Comparison of ENCODE assay signal across 11 cellular contexts in genomic region chr11:70244698-70245097, GRCh38. TPM values are rescaled to one million over a fixed set of nuclear protein-coding genes. Genes with fewer than 3 reads are reported as not detected.
DNase-seq lines count a peak whose midpoint lies in the region; ATAC-seq and TF ChIP-seq lines count a peak whose summit lies in the region.
"Had no signal": no experiment of that assay in that cellular context is flagged by ENCODE, and none has a peak within 500 bp of the region (broad histone marks: within the 10 kb centered on the region; RNA-seq: fewer than 3 reads in every experiment).

No MANE protein-coding gene starts in this region.

- peak; percentile 59 for DNase-seq in GM23248
- peak; percentile 76 for DNase-seq in T1000 (lab: John Stamatoyannopoulos, UW)
- peak; percentile 78 for DNase-seq in fibroblast of villous mesenchyme (ENCODE audit: low read depth)
- DNase-seq in smooth muscle cell (lab: John Stamatoyannopoulos, UW; ENCODE audit: unreplicated experiment), result no peak
- DNase-seq in iPS-NIHi7 (ENCODE audit: extremely low spot score), result no peak
- DNase-seq in hypothalamus (lab: John Stamatoyannopoulos, UW), result no peak
- DNase-seq: activated T-cell treated with anti-CD3 and anti-CD28 coated beads, Interleukin-2, amount 50 U/mL, for 24 hours; amniotic stem cell; left colon; small intestine had no signal

- H3K4me1 ChIP-seq in GM23248 (ENCODE audit: insufficient read depth), result no peaks in the 10 kb centered on the region
- no peaks in the 10 kb centered on the region for H3K4me1 ChIP-seq in smooth muscle cell (ENCODE audit: low read depth)

- in situ Hi-C loops in GM23248 (cut with MboI), result no loop called here

- TF ChIP-seq CTCF in fibroblast of villous mesenchyme (IDR thresholded peaks at IDR 0.05; ENCODE audit: insufficient read depth, low read depth, low read length), result no peak
- no peak for TF ChIP-seq CTCF in smooth muscle cell (IDR thresholded peaks at IDR 0.05; ENCODE audit: borderline replicate concordance, insufficient read depth, poor library complexity, severe bottlenecking)

- no peaks in the 10 kb centered on the region for H3K9me2 ChIP-seq in GM23248 (ENCODE audit: insufficient read depth)

- H3K4me2 ChIP-seq in GM23248 (ENCODE audit: unreplicated experiment) (no peak overlapping the region), smooth muscle cell (peak overlapping the region; percentile 22)

- peaks cover 12% of the 10 kb centered on the region for H3K27me3 ChIP-seq in GM23248 (replicated peaks; ENCODE audit: insufficient read depth)
- no peaks in the 10 kb centered on the region for H3K27me3 ChIP-seq in smooth muscle cell (ENCODE audit: low read depth)

- H3K79me2 ChIP-seq in GM23248 (ENCODE audit: insufficient read depth), result no peaks in the 10 kb centered on the region
- no peaks in the 10 kb centered on the region for H3K79me2 ChIP-seq in smooth muscle cell (ENCODE audit: low read depth)

- H3K9me3 ChIP-seq in GM23248 (ENCODE audit: low read depth), result no peaks in the 10 kb centered on the region
- H3K9me3 ChIP-seq in smooth muscle cell (replicated peaks; ENCODE audit: low read depth), result no peaks in the 10 kb centered on the region

- H3F3A ChIP-seq in GM23248 (ENCODE audit: insufficient read depth) (no peaks in the 10 kb centered on the region), smooth muscle cell (ENCODE audit: low read depth) (no peaks in the 10 kb centered on the region)

- H2AFZ ChIP-seq in GM23248 (no peak overlapping the region), smooth muscle cell (ENCODE audit: low read depth) (no peak overlapping the region)

- H3K36me3 ChIP-seq in GM23248 (ENCODE audit: low read depth) (no peaks in the 10 kb centered on the region), smooth muscle cell (ENCODE audit: low read depth) (no peaks in the 10 kb centered on the region)

- H3K4me3 ChIP-seq in GM23248 (no peak overlapping the region), fibroblast of villous mesenchyme (ENCODE audit: low read depth, low read length) (no peak overlapping the region), smooth muscle cell (no peak overlapping the region)

- WGBS in GM23248 (ENCODE audit: low coverage in 1 of 2, low lambda C conversion rate in 2 of 2, missing lambda C conversion rate in 2 of 2), 2 experiments, result 43 to 52% methylated on average over 7 of the region's 7 CpGs
- 32% methylated on average over 6 of the region's 7 CpGs for WGBS in smooth muscle cell (ENCODE audit: low lambda C conversion rate)

- no peak for ATAC-seq in HG03432 (IDR thresholded peaks at IDR 0.05; ENCODE audit: unreplicated experiment)
- ATAC-seq: left colon had no signal

- H3K9ac ChIP-seq in GM23248, result no peak overlapping the region
- peak overlapping the region; percentile 66 for H3K9ac ChIP-seq in smooth muscle cell (ENCODE audit: low read depth)

- H4K20me1 ChIP-seq in GM23248 (ENCODE audit: insufficient read depth), result no peaks in the 10 kb centered on the region
- no peaks in the 10 kb centered on the region for H4K20me1 ChIP-seq in smooth muscle cell (ENCODE audit: low read depth)

- no peak overlapping the region for H3K27ac ChIP-seq in GM23248
- peak overlapping the region; percentile 85 for H3K27ac ChIP-seq in smooth muscle cell (ENCODE audit: low read depth)

RNA-seq across cellular contexts. Expression of gene PPFIA1, which starts 25.8 kb away (rescaled TPM):
- total RNA-seq in GM23248 (2014; rRNA removed; shearing (Covaris generic)), result 30.2 and 36.9 TPM in 2 replicates
- 19.9 and 22.8 TPM in 2 replicates for polyA plus RNA-seq in GM23248 (2016; fragmentation: Nextera tagmentation; extraction: Ambion mirVana)
- 60.9 and 69.5 TPM in 2 replicates for total RNA-seq in fibroblast of villous mesenchyme
- 31.5 and 48.2 TPM in 2 replicates for total RNA-seq in smooth muscle cell
- polyA plus RNA-seq in smooth muscle cell, result 23.8 and 33.8 TPM in 2 replicates

RNA-seq across cellular contexts. Expression of gene FADD, which starts 41.6 kb away (rescaled TPM):
- 32.0 and 42.7 TPM in 2 replicates for total RNA-seq in GM23248 (2014; rRNA removed; shearing (Covaris generic))
- polyA plus RNA-seq in GM23248 (2016; fragmentation: Nextera tagmentation; extraction: Ambion mirVana) (37.8 and 38.3 TPM in 2 replicates), smooth muscle cell (38.8 and 41.3 TPM in 2 replicates)
- total RNA-seq in fibroblast of villous mesenchyme (39.0 and 49.7 TPM in 2 replicates), smooth muscle cell (18.6 and 22.2 TPM in 2 replicates)

Comparison
In these comparisons a context has a peak if more than half of its experiments do, and no peak if none do; other contexts are left out.
1. DNase-seq: peak in GM23248 (single experiment), T1000 (single experiment) and fibroblast of villous mesenchyme (single experiment); none in smooth muscle cell (single experiment), iPS-NIHi7 (single experiment) and hypothalamus (0 of 51).